19 cellular contexts compared by ENCODE assay signal in the genomic region with DNA sequence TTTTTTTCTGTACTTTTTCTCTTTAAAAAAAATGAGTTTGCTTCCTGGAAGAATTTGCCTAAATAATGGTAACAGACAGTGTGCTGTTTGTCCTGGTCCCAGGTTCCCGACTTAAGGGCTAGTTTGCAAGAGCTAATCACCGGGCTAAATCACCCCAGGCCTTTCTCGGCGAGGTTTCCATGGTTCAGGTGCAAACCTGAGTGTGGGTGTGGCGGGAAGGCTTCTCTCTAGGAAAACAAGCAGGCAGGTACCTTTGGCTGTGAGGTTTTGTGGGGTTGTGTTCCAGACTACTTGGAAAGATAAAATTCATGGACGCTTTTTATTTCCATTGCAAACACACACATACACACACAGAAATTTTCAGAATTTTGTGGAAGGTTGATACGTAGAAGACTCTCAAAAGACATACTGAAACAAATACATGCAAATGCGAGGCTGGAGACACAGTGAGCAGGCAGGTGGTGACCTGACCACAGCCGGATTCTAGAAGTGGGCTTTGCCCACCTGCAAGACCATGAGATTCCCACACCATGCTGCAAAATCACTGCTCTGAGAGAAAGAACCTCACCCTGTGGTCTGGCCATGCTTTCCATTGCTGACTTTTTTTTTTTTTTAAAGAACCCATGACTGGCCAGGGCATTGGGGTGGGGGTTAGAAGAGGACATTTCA. TPM values are rescaled to one million over a fixed set of nuclear protein-coding genes. Genes with fewer than 3 reads are reported as not detected.
A peak's percentile ranks its signal among the peaks of the same experiment; 100 is the strongest.
DNase-seq lines count a peak whose midpoint lies in the region; ATAC-seq, FAIRE-seq and TF ChIP-seq lines count a peak whose summit lies in the region.
"Had no signal": no experiment of that assay in that cellular context is flagged by ENCODE, and none has a peak within 500 bp of the region (broad histone marks: within the 10 kb centered on the region; RNA-seq: fewer than 3 reads in every experiment).

No MANE protein-coding gene starts in this region.

- H3K4me3 ChIP-seq in SJCRH30 = no peak overlapping the region
- no peak overlapping the region for H3K4me3 ChIP-seq in pancreas
- H3K4me3 ChIP-seq: adrenal gland, tibial nerve had no signal

- intact Hi-C loops in pancreas (cut with DNase I) = no loop called here

- H3K36me3 ChIP-seq in SJCRH30 = no peaks in the 10 kb centered on the region
- no peaks in the 10 kb centered on the region for H3K36me3 ChIP-seq in pancreas
- H3K36me3 ChIP-seq: adrenal gland, tibial nerve had no signal

- H3K9me3 ChIP-seq in SJCRH30 (replicated peaks) (no peaks in the 10 kb centered on the region), pancreas (no peaks in the 10 kb centered on the region)
- H3K9me3 ChIP-seq: adrenal gland had no signal

- WGBS in pancreas, 2 donors = 73 to 84% methylated on average over 9 of the region's 9 CpGs

- H3K27me3 ChIP-seq in SJCRH30 (no peaks in the 10 kb centered on the region), pancreas (no peaks in the 10 kb centered on the region)
- H3K27me3 ChIP-seq: adrenal gland, tibial nerve had no signal

- TF ChIP-seq CTCF in pancreas (IDR thresholded peaks at IDR 0.05) = no peak

- DNase-seq in islet precursor cell = peak; percentile 58
- no peak for DNase-seq in SJCRH30
- no peak for DNase-seq in NCI-H2107 treated with DMSO at 0.1 percent for 48 hours (lab: John Stamatoyannopoulos, UW; ENCODE audit: unreplicated experiment)
- DNase-seq in pancreas = no peak
- no peak for DNase-seq in activated CD4-positive, alpha-beta T cell treated with anti-CD3 and anti-CD28 coated beads for 1 hour
- DNase-seq: activated T-cell treated with anti-CD3 and anti-CD28 coated beads, Interleukin-2, amount 50 U/mL, for 72 hours; DMS153; erythroblast; NCI-H187; retina had no signal

- no peaks in the 10 kb centered on the region for H3K4me1 ChIP-seq in SJCRH30
- H3K4me1 ChIP-seq in pancreas = peaks cover 0 to 7% (median 6%) of the 10 kb centered on the region in 3 donors
- H3K4me1 ChIP-seq: adrenal gland, tibial nerve had no signal

- FAIRE-seq in pancreas (lab: Jason Lieb, UNC) = no peak
- FAIRE-seq: colon had no signal

- no peak overlapping the region for H3K27ac ChIP-seq in SJCRH30
- no peak overlapping the region for H3K27ac ChIP-seq in pancreas
- H3K27ac ChIP-seq: adrenal gland, HL-60, tibial nerve had no signal

- ATAC-seq in GM18511 (IDR thresholded peaks at IDR 0.05; ENCODE audit: unreplicated experiment) (peak; percentile 51), GM21381 (IDR thresholded peaks at IDR 0.05; ENCODE audit: unreplicated experiment) (peak; percentile 64), HG03045 (IDR thresholded peaks at IDR 0.05; ENCODE audit: unreplicated experiment) (peak; percentile 62), pancreas (no peak)
- ATAC-seq: activated T-cell treated with anti-CD3 and anti-CD28 coated beads, Interleukin-2, amount 50 U/mL, for 72 hours; Right ventricle myocardium inferior had no signal

RNA-seq across cellular contexts. Expression of gene CNDP1, which starts 0.8 kb away (rescaled TPM):
- not detected in 2 replicates for total RNA-seq in SJCRH30 (2014; rRNA removed; shearing (Covaris generic))
- total RNA-seq in pancreas = under 1 TPM in 4 of 6 donors, not detected in 2; 0.09 to 0.35 (median 0.20) TPM
- polyA plus RNA-seq in pancreas = under 1 TPM; 0.14 to 0.84 TPM
- total RNA-seq: adrenal gland, myocyte, Right ventricle myocardium inferior had no signal

RNA-seq across cellular contexts. Expression of gene CNDP2, which starts 39.0 kb away (rescaled TPM):
- 44.3 and 52.7 TPM in 2 replicates for total RNA-seq in SJCRH30 (2014; rRNA removed; shearing (Covaris generic))
- 100 to 1,000 TPM in 3 of 6 donors, 10 to 100 TPM in 3; 66.4 to 196 (median 101) TPM for total RNA-seq in pancreas
- polyA plus RNA-seq in pancreas = 10 to 100 TPM; 65.7 to 94.6 TPM

Comparison
In these comparisons a context has a peak if more than half of its experiments do, and no peak if none do; other contexts are left out.
1. ATAC-seq: peak in GM18511 (single experiment), GM21381 (single experiment) and HG03045 (single experiment); none in pancreas (0 of 4).